18 cellular contexts compared by ENCODE assay signal in genomic region chr2:72133721-72134407, GRCh38. TPM values are rescaled to one million over a fixed set of nuclear protein-coding genes. Genes with fewer than 3 reads are reported as not detected.
"Had no signal": no experiment of that assay in that cellular context is flagged by ENCODE, and none has a peak within 500 bp of the region (broad histone marks: within the 10 kb centered on the region; RNA-seq: fewer than 3 reads in every experiment).

No MANE protein-coding gene starts in this region.

- H3K4me1 ChIP-seq: prostate gland had no signal

- DNase-seq: activated CD4-positive, alpha-beta T cell treated with anti-CD3 and anti-CD28 coated beads, Interleukin-2, amount 10 ng/mL, durations not matched to agents 24 days and 14 days; activated CD8-positive, alpha-beta T cell treated with anti-CD3 and anti-CD28 coated beads for 36 hours; activated naive CD8-positive, alpha-beta T cell treated with anti-CD3 and anti-CD28 coated beads, Interleukin-2, amount 10 ng/mL, durations not matched to agents 7 days and 5 days; amniotic stem cell; esophagus squamous epithelium; mesenchymal stem cell; naive B cell; stimulated activated CD4-positive, alpha-beta T cell treated with anti-CD3 and anti-CD28 coated beads, Interleukin-1b, Interleukin-23, amount 100 ng/mL, for 48 hours; stimulated activated naive CD8-positive, alpha-beta T cell treated with anti-CD3 and anti-CD28 coated beads, Interleukin-15, amount 100 ng/mL, for 72 hours had no signal

- H3K27me3 ChIP-seq: tibial nerve had no signal

- ATAC-seq: activated CD8-positive, alpha-beta T cell treated with anti-CD3 and anti-CD28 coated beads for 36 hours; gastroesophageal sphincter; left colon; stimulated activated effector memory CD8-positive, alpha-beta T cell treated with anti-CD3 and anti-CD28 coated beads, Interleukin-12 subunit alpha, Interleukin-12 subunit beta, amount 100 ng/mL, for 72 hours; stimulated activated naive CD8-positive, alpha-beta T cell treated with anti-CD3 and anti-CD28 coated beads, Interleukin-15, amount 100 ng/mL, for 72 hours had no signal

- H3K27ac ChIP-seq: coronary artery, esophagus squamous epithelium, gastroesophageal sphincter, neural progenitor cell, prostate gland, tibial nerve had no signal

- H3K4me3 ChIP-seq: coronary artery, esophagus squamous epithelium, gastroesophageal sphincter, neural progenitor cell, prostate gland, tibial nerve had no signal

- H3K36me3 ChIP-seq: gastroesophageal sphincter, neural progenitor cell, prostate gland had no signal

- H3K9me3 ChIP-seq: esophagus squamous epithelium, gastroesophageal sphincter, prostate gland, tibial nerve had no signal

RNA-seq across cellular contexts. Expression of gene CYP26B1, which starts 13.8 kb away (rescaled TPM):
- total RNA-seq: activated CD4-positive, alpha-beta T cell treated with anti-CD3 and anti-CD28 coated beads, Interleukin-2, amount 10 ng/mL, durations not matched to agents 24 days and 14 days; activated CD8-positive, alpha-beta T cell treated with anti-CD3 and anti-CD28 coated beads for 36 hours; activated naive CD8-positive, alpha-beta T cell treated with anti-CD3 and anti-CD28 coated beads, Interleukin-2, amount 10 ng/mL, durations not matched to agents 7 days and 5 days; activated T-helper 1 cell treated with anti-CD3 and anti-CD28 coated beads, Interleukin-12 subunit alpha, Interleukin-12 subunit beta, Interleukin-2, Interleukin-4 antibody, amounts not matched to agents 30 ng/mL and 10 ng/mL and 1 ng/mL, durations not matched to agents 14 hours and 24 hours and 36 hours; T-helper 2 cell treated with Interferon-gamma antibody and Interleukin-4, amounts not matched to agents 100 ng/mL and 5 ng/mL, for 36 hours had no signal
